18 cellular contexts compared by ENCODE assay signal in the genomic region with DNA sequence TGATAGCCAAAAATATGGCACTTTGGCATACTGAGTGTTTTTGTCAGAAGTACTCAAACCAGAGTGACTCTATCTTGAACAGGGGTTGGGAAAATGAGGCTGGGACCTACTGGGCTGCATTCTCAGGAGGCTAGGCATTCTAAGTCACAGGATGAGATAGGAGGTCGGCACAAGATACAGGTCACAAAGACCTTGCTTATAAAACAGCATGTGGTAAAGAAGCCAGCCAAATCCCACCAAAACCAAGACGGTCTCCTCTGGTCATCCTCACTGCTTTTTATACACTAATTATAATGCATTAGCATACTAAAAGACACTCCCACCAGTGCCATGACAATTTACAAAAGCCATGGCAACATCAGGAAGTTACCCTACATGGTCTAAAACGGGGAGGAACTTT.
DNase-seq lines count a peak whose midpoint lies in the region; ATAC-seq, FAIRE-seq and TF ChIP-seq lines count a peak whose summit lies in the region.
"Had no signal": no experiment of that assay in that cellular context is flagged by ENCODE, and none has a peak within 500 bp of the region (broad histone marks: within the 10 kb centered on the region; RNA-seq: fewer than 3 reads in every experiment).

No MANE protein-coding gene starts in this region.

- H3K4me3 Mint-ChIP-seq in H9 (no peak overlapping the region), neural progenitor cell (no peak overlapping the region)
- no peak overlapping the region for H3K4me3 Mint-ChIP-seq in CD8-positive, alpha-beta T cell
- H3K4me3 Mint-ChIP-seq: CD8-positive, alpha-beta memory T cell had no signal

- TF ChIP-seq EP300 in H1 (IDR thresholded peaks at IDR 0.05; ENCODE audit: borderline replicate concordance in 1 of 2, low read depth in 2 of 2, low read length in 2 of 2) (no peak), gastroesophageal sphincter (IDR thresholded peaks at IDR 0.05) (no peak)

- DNase-seq in H9 (no peak), SK-N-MC (ENCODE audit: low read depth, low spot score) (no peak), H1 (ENCODE audit: low read depth in 1 of 2, low spot score in 2 of 2) (no peak), neural progenitor cell (ENCODE audit: low spot score) (no peak), putamen (ENCODE audit: low spot score) (no peak)
- no peak for DNase-seq in CD8-positive, alpha-beta T cell
- no peak for DNase-seq in stimulated activated CD4-positive, alpha-beta T cell treated with anti-CD3 and anti-CD28 coated beads, Interleukin-15, amount 100 ng/mL, for 24 hours
- DNase-seq: BE2C; Caco-2; CD8-positive, alpha-beta memory T cell; H7 had no signal

- TF ChIP-seq POLR2A in H1 (IDR thresholded peaks at IDR 0.05; ENCODE audit: control extremely low read depth in 1 of 2, low read depth in 2 of 2, low read length in 2 of 2) (no peak), gastroesophageal sphincter (IDR thresholded peaks at IDR 0.05) (no peak)

- H2BK15ac ChIP-seq in H9 (ENCODE audit: low read depth, low read length) = no peak overlapping the region
- no peak overlapping the region for H2BK15ac ChIP-seq in H1 (ENCODE audit: low read length)

- H3K23ac ChIP-seq in H9 (ENCODE audit: insufficient read length, low read depth, low read length) (no peak overlapping the region), H1 (ENCODE audit: insufficient read length) (no peak overlapping the region)

- H3K27me3 Mint-ChIP-seq in H9 (ENCODE audit: low read depth) = no peaks in the 10 kb centered on the region
- peaks cover 2% of the 10 kb centered on the region for H3K27me3 Mint-ChIP-seq in neural progenitor cell (ENCODE audit: insufficient read depth, low read depth)
- no peaks in the 10 kb centered on the region for H3K27me3 Mint-ChIP-seq in CD8-positive, alpha-beta T cell (ENCODE audit: low read depth)
- H3K27me3 Mint-ChIP-seq: CD8-positive, alpha-beta memory T cell had no signal

- H3K4me2 ChIP-seq in H9 (ENCODE audit: insufficient read depth, insufficient read length, low read length) = no peak overlapping the region
- H3K4me2 ChIP-seq in H1 (ENCODE audit: insufficient read depth in 1 of 2, low read depth in 2 of 2, low read length in 2 of 2) = no peak overlapping the region
- no peak overlapping the region for H3K4me2 ChIP-seq in neural progenitor cell

- H2AFZ ChIP-seq in H9 (ENCODE audit: low read length) = no peak overlapping the region
- 0 out of 2 replicates have a peak overlapping the region, but pooled peaks have one; percentile 2 for H2AFZ ChIP-seq in H1 (ENCODE audit: low read length)
- H2AFZ ChIP-seq in neural progenitor cell (replicated peaks) = no peak overlapping the region

- H3K27me3 ChIP-seq in H9 (ENCODE audit: insufficient read depth, low read length) (no peaks in the 10 kb centered on the region), H1 (replicated peaks in 1 of 4; ENCODE audit: control insufficient read depth in 3 of 4, extremely low read depth in 1 of 4, insufficient read depth in 3 of 4, low read length in 3 of 4) (no peaks in the 10 kb centered on the region), neural progenitor cell (no peaks in the 10 kb centered on the region), gastroesophageal sphincter (no peaks in the 10 kb centered on the region)
- no peaks in the 10 kb centered on the region for H3K27me3 ChIP-seq in CD8-positive, alpha-beta T cell (ENCODE audit: insufficient read depth, low read length)
- H3K27me3 ChIP-seq: BE2C had no signal

- no peaks in the 10 kb centered on the region for H3K23me2 ChIP-seq in H9 (ENCODE audit: insufficient read length, low read depth, low read length, poor library complexity, severe bottlenecking)
- no peaks in the 10 kb centered on the region for H3K23me2 ChIP-seq in H1 (ENCODE audit: low read depth, low read length)

- H4K5ac ChIP-seq in H9 (ENCODE audit: insufficient read length, low read depth, low read length) = no peak overlapping the region
- no peak overlapping the region for H4K5ac ChIP-seq in H1 (ENCODE audit: insufficient read length, low read depth, low read length)

- H3K18ac ChIP-seq in H9 (ENCODE audit: insufficient read length, low read depth, low read length) (no peak overlapping the region), H1 (ENCODE audit: extremely low read depth, low read length) (no peak overlapping the region)

- H3K4me3 ChIP-seq in SK-N-MC (no peak overlapping the region; the same call in 1 of the 2 replicates), H1 (ENCODE audit: extremely low read depth in 1 of 4, insufficient read depth in 2 of 4, low read depth in 3 of 4, low read length in 4 of 4) (no peak overlapping the region), neural progenitor cell (no peak overlapping the region), gastroesophageal sphincter (no peak overlapping the region)
- H3K4me3 ChIP-seq in CD8-positive, alpha-beta T cell (ENCODE audit: low read depth, low read length) = no peak overlapping the region
- H3K4me3 ChIP-seq: GM12878, K562 had no signal

- intact Hi-C loops in CD8-positive, alpha-beta T cell (cut with DNase I, micrococcal nuclease) = no loop called here

- H2BK120ac ChIP-seq in H9 (ENCODE audit: low read depth, low read length, poor library complexity, severe bottlenecking) = no peak overlapping the region
- H2BK120ac ChIP-seq in H1 (replicated peaks; ENCODE audit: low read depth, low read length) = no peak overlapping the region

- no CpG with 5 or more reads among the region's 3 CpGs for WGBS in H9 (ENCODE audit: extremely low coverage, insufficient read length, low lambda C conversion rate)
- 59% methylated on average over 3 of the region's 3 CpGs; no CpG with 5 or more reads in 1 of the 2 experiments for WGBS in H1 (ENCODE audit: extremely low coverage in 1 of 2, insufficient coverage in 1 of 2, insufficient read length in 1 of 2, insufficient replicate concordance in 2 of 2, low coverage in 1 of 2, low lambda C conversion rate in 2 of 2, missing lambda C conversion rate in 1 of 2), 2 experiments
- WGBS in gastroesophageal sphincter (ENCODE audit: low coverage in 1 of 2), 2 donors = 76 to 78% methylated on average over 3 of the region's 3 CpGs

- H3K4ac ChIP-seq in H9 (ENCODE audit: low read depth, low read length) (no peak overlapping the region), H1 (replicated peaks; ENCODE audit: insufficient read length, low read depth, low read length) (no peak overlapping the region)

- H3K4me1 ChIP-seq in H9 (ENCODE audit: insufficient read depth, low read length) (no peaks in the 10 kb centered on the region), H1 (replicated peaks in 1 of 4; ENCODE audit: control insufficient read depth in 3 of 4, insufficient read depth in 4 of 4, low read length in 3 of 4) (peaks cover 0 to 6% (median 2%) of the 10 kb centered on the region in 4 experiments; a peak in 3 of 7 replicates), neural progenitor cell (peaks cover 37% of the 10 kb centered on the region), gastroesophageal sphincter (no peaks in the 10 kb centered on the region)
- H3K4me1 ChIP-seq in CD8-positive, alpha-beta T cell (ENCODE audit: insufficient read depth, low read length) = no peaks in the 10 kb centered on the region
- H3K4me1 ChIP-seq: Caco-2 had no signal

- CTCF ChIA-PET in H1 (lab: Charles Lee; ENCODE audit: partially characterized antibody) = no interaction called here
- CTCF ChIA-PET in CD8-positive, alpha-beta T cell (lab: Charles Lee) = no interaction called here

- no peak overlapping the region for H2BK5ac ChIP-seq in H9 (ENCODE audit: insufficient read length, low read length)
- H2BK5ac ChIP-seq in H1 (ENCODE audit: low read depth, low read length) = no peak overlapping the region; the same call in 1 of the 2 replicates

- H3K9ac ChIP-seq in H9 (ENCODE audit: extremely low read depth, insufficient read length, low read length) = no peak overlapping the region
- H3K9ac ChIP-seq in SK-N-MC (ENCODE audit: insufficient read length) = no peak overlapping the region
- H3K9ac ChIP-seq in H1 (replicated peaks in 1 of 4; ENCODE audit: extremely low read depth in 1 of 4, low read depth in 3 of 4, low read length in 3 of 4) = no peak overlapping the region
- no peak overlapping the region for H3K9ac ChIP-seq in neural progenitor cell

- ATAC-seq in CD8-positive, alpha-beta T cell = no peak
- ATAC-seq in gastroesophageal sphincter = no peak
- ATAC-seq: GM12878, K562 had no signal

- no peak overlapping the region for H4K8ac ChIP-seq in H9 (replicated peaks; ENCODE audit: insufficient read length, low read depth, low read length)
- H4K8ac ChIP-seq in H1 (ENCODE audit: extremely low read depth, insufficient read depth, low read length) = no peak overlapping the region

- H3K14ac ChIP-seq in H9 (ENCODE audit: insufficient read depth, low read length) (no peak overlapping the region), H1 (ENCODE audit: insufficient read length) (no peak overlapping the region)

- H3K27ac ChIP-seq in H9 (ENCODE audit: insufficient read length, low read depth, low read length) = no peak overlapping the region
- peak overlapping the region; percentile 82 for H3K27ac ChIP-seq in SK-N-MC
- no peak overlapping the region for H3K27ac ChIP-seq in H1 (ENCODE audit: low read depth, low read length)
- H3K27ac ChIP-seq in neural progenitor cell = peak overlapping the region; percentile 2
- no peak overlapping the region for H3K27ac ChIP-seq in CD8-positive, alpha-beta T cell (ENCODE audit: low read depth, low read length)
- no peak overlapping the region for H3K27ac ChIP-seq in gastroesophageal sphincter
- H3K27ac ChIP-seq: C4-2B, HL-60 had no signal

- H3K36me3 Mint-ChIP-seq in H9 (ENCODE audit: insufficient read depth in 1 of 3, low read depth in 3 of 3) (peaks cover 0 to 7% (median 0%) of the 10 kb centered on the region in 3 experiments; a peak in 2 of 7 replicates), neural progenitor cell (no peaks in the 10 kb centered on the region)
- no peaks in the 10 kb centered on the region for H3K36me3 Mint-ChIP-seq in CD8-positive, alpha-beta T cell
- H3K36me3 Mint-ChIP-seq: CD8-positive, alpha-beta memory T cell had no signal

- no peak overlapping the region for H2BK12ac ChIP-seq in H9 (ENCODE audit: insufficient read length, low read depth, low read length)
- no peak overlapping the region for H2BK12ac ChIP-seq in H1 (ENCODE audit: low read depth, low read length)

- H3K4me1 Mint-ChIP-seq in H9 (peaks cover 33 to 36% of the 10 kb centered on the region in 2 experiments), neural progenitor cell (peaks cover 37% of the 10 kb centered on the region)
- no peaks in the 10 kb centered on the region for H3K4me1 Mint-ChIP-seq in CD8-positive, alpha-beta T cell (ENCODE audit: low read depth)
- H3K4me1 Mint-ChIP-seq: CD8-positive, alpha-beta memory T cell had no signal

- peak overlapping the region; percentile 32 to 93 (median 41); a peak in 5 of 7 replicates for H3K27ac Mint-ChIP-seq in H9
- peak overlapping the region; percentile 11 for H3K27ac Mint-ChIP-seq in neural progenitor cell
- H3K27ac Mint-ChIP-seq in CD8-positive, alpha-beta T cell = no peak overlapping the region
- H3K27ac Mint-ChIP-seq: CD8-positive, alpha-beta memory T cell had no signal

- no peak overlapping the region for H4K91ac ChIP-seq in H9 (ENCODE audit: insufficient read length, low read depth, low read length)
- H4K91ac ChIP-seq in H1 (replicated peaks; ENCODE audit: insufficient read length, low read length) = no peak overlapping the region

- H3K79me1 ChIP-seq in H9 (ENCODE audit: insufficient read depth, low read depth, low read length, poor library complexity, severe bottlenecking) (no peaks in the 10 kb centered on the region), H1 (ENCODE audit: low read depth, low read length) (no peaks in the 10 kb centered on the region)

- no peak overlapping the region for H3T11ph ChIP-seq in H9 (ENCODE audit: low read length)

- H3K36me3 ChIP-seq in SK-N-MC (ENCODE audit: insufficient read depth, low read length) (peaks cover 4% of the 10 kb centered on the region; the same call in 1 of the 2 replicates), H1 (ENCODE audit: control insufficient read depth in 2 of 4, insufficient read depth in 4 of 4, low read length in 3 of 4) (no peaks in the 10 kb centered on the region), neural progenitor cell (no peaks in the 10 kb centered on the region), gastroesophageal sphincter (no peaks in the 10 kb centered on the region)
- no peaks in the 10 kb centered on the region for H3K36me3 ChIP-seq in CD8-positive, alpha-beta T cell (ENCODE audit: insufficient read depth, low read length)
- H3K36me3 ChIP-seq: BE2C had no signal

- no peaks in the 10 kb centered on the region for H4K20me1 ChIP-seq in H9 (ENCODE audit: control insufficient read depth, insufficient read depth, insufficient read length)
- no peaks in the 10 kb centered on the region for H4K20me1 ChIP-seq in H1 (replicated peaks in 1 of 2; ENCODE audit: control insufficient read depth in 1 of 2, insufficient read depth in 2 of 2, low read length in 2 of 2)
- H4K20me1 ChIP-seq in neural progenitor cell (ENCODE audit: low read depth) = no peaks in the 10 kb centered on the region

- FAIRE-seq in H1 (lab: Jason Lieb, UNC) = peak; percentile 62
- FAIRE-seq: A204.1, GM12878, GM18507, K562 had no signal

- POLR2A ChIA-PET in H1 (lab: Charles Lee; ENCODE audit: partially characterized antibody) = no interaction called here
- POLR2A ChIA-PET in CD8-positive, alpha-beta T cell (lab: Charles Lee) = no interaction called here

- H2BK20ac ChIP-seq in H9 (ENCODE audit: low read depth, low read length, poor library complexity, severe bottlenecking) (no peak overlapping the region), H1 (ENCODE audit: low read length) (no peak overlapping the region)

- TF ChIP-seq CTCF in H9 (conservative IDR thresholded peaks at IDR 0.05) (no peak), H1 (IDR thresholded peaks at IDR 0.05; ENCODE audit: control extremely low read depth in 1 of 3, insufficient read depth in 1 of 3, low read depth in 1 of 3, low read length in 3 of 3) (no peak), neural progenitor cell (IDR thresholded peaks at IDR 0.05) (no peak), gastroesophageal sphincter (IDR thresholded peaks at IDR 0.05) (no peak)
- TF ChIP-seq CTCF in CD8-positive, alpha-beta T cell (IDR thresholded peaks at IDR 0.05) = no peak

- H3K79me2 ChIP-seq in H9 (ENCODE audit: insufficient read depth, low read length) (no peaks in the 10 kb centered on the region), H1 (ENCODE audit: control insufficient read depth in 1 of 2, insufficient read depth in 2 of 2, low read length in 2 of 2) (no peaks in the 10 kb centered on the region), neural progenitor cell (ENCODE audit: low read depth) (no peaks in the 10 kb centered on the region)

- H3K9me3 ChIP-seq in H9 (ENCODE audit: control insufficient read depth, low read depth, low read length) (no peaks in the 10 kb centered on the region), SK-N-MC (ENCODE audit: low read depth, low read length) (0 out of 2 replicates have a peak, but pooled peaks cover 3% of the 10 kb centered on the region), H1 (ENCODE audit: insufficient read depth in 2 of 2, low read depth in 1 of 2, low read length in 1 of 2) (no peaks in the 10 kb centered on the region), neural progenitor cell (ENCODE audit: low read depth) (no peaks in the 10 kb centered on the region), gastroesophageal sphincter (peaks cover 0 to 4% (median 0%) of the 10 kb centered on the region in 3 donors)
- H3K9me3 ChIP-seq in CD8-positive, alpha-beta T cell (ENCODE audit: low read length) = no peaks in the 10 kb centered on the region
- H3K9me3 ChIP-seq: BE2C, Caco-2 had no signal

- peaks cover 0 to 5% of the 10 kb centered on the region in 2 experiments; a peak in 2 of 5 replicates for H3K9me3 Mint-ChIP-seq in H9
- peaks cover 16% of the 10 kb centered on the region for H3K9me3 Mint-ChIP-seq in neural progenitor cell
- peaks cover 4% of the 10 kb centered on the region for H3K9me3 Mint-ChIP-seq in CD8-positive, alpha-beta T cell

- no peak overlapping the region for H2AK5ac ChIP-seq in H9 (ENCODE audit: insufficient read length, low read length)
- no peak overlapping the region for H2AK5ac ChIP-seq in H1 (ENCODE audit: low read depth, low read length)

- no peaks in the 10 kb centered on the region for H3F3A ChIP-seq in neural progenitor cell (ENCODE audit: low read depth)

- TF ChIP-seq RAD21 in H1 (IDR thresholded peaks at IDR 0.05 in 1 of 2, conservative IDR thresholded peaks at IDR 0.05 in 1 of 2; ENCODE audit: low read depth in 2 of 2, low read length in 2 of 2) = no peak

- H3K56ac ChIP-seq in H9 (ENCODE audit: insufficient read length, low read depth, low read length) (no peak overlapping the region), H1 (replicated peaks; ENCODE audit: insufficient read length, low read depth, low read length) (no peak overlapping the region)

Comparison
In these comparisons a context has a peak if more than half of its experiments do, and no peak if none do; other contexts are left out.
1. H3K27ac ChIP-seq: peak in SK-N-MC (single experiment) and neural progenitor cell (single experiment); none in H9 (single experiment), H1 (single experiment), CD8-positive, alpha-beta T cell (single experiment) and gastroesophageal sphincter (0 of 4).